In the genomic region with DNA sequence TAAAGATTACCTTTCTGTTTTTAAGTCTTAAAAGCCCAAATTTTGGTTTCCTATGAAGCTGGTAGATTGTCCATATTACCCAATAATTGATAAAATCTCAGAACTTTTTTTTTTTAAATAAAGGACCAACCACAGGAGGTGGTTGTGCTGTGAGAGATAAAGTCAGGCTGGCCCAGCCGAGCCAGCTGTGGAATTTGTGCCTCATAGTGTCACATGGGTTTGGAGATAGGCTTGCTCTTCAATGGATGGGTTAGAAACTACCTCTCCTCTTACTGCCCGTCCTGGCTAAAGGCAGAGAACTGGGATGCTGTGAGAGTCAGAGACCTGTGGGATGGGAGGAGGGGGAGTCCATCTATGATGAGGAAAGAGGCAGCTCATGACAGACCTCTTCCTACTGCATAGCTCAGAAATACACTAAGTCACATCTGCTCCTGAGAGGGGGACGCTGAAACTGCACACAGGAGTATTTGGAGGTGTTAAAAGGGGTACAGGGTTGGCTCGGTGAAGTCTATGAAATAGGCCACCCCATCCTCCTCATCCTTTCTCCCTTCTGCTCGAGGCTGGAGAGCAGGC, we compare ENCODE assay signal across 20 cellular contexts.
"Had no signal": no experiment of that assay in that cellular context is flagged by ENCODE, and none has a peak within 500 bp of the region (broad histone marks: within the 10 kb centered on the region; RNA-seq: fewer than 3 reads in every experiment).

No MANE protein-coding gene starts in this region.

- FAIRE-seq: bronchial epithelial cell, endothelial cell of umbilical vein had no signal

- H3K36me3 ChIP-seq: colonic mucosa, gastrocnemius medialis, upper lobe of right lung had no signal

- ATAC-seq: effector memory CD8-positive, alpha-beta T cell; gastrocnemius medialis; natural killer cell; upper lobe of right lung; WTC11 had no signal

- H3K4me3 ChIP-seq: colonic mucosa, dorsolateral prefrontal cortex, esophagus squamous epithelium, gastrocnemius medialis, upper lobe of right lung had no signal

- DNase-seq: activated CD4-positive, alpha-beta T cell treated with anti-CD3 and anti-CD28 coated beads, Interleukin-2, amount 50 U/mL, for 48 hours; activated CD8-positive, alpha-beta memory T cell treated with anti-CD3 and anti-CD28 coated beads, Interleukin-2, amount 50 U/mL, for 48 hours; activated effector memory CD4-positive, alpha-beta T cell treated with Interleukin-2 at 50 U/mL for 16 hours; activated naive CD4-positive, alpha-beta T cell treated with anti-CD3 and anti-CD28 coated beads, Interleukin-2, amount 10 ng/mL, durations not matched to agents 7 days and 5 days; activated T-cell treated with anti-CD3 and anti-CD28 coated beads, Interleukin-2, amount 50 U/mL, for 48 hours; amygdala; colonic mucosa; dorsolateral prefrontal cortex; effector memory CD8-positive, alpha-beta T cell; esophagus squamous epithelium; gastrocnemius medialis; hypothalamus; midbrain; natural killer cell; stimulated activated CD4-positive, alpha-beta T cell treated with anti-CD3 and anti-CD28 coated beads, Interleukin-4, amount 100 ng/mL, for 1 hour; stimulated activated naive CD4-positive, alpha-beta T cell treated with Interleukin-2 at 50 U/mL for 16 hours; upper lobe of right lung had no signal

- H3K9me3 ChIP-seq: colonic mucosa, esophagus squamous epithelium, gastrocnemius medialis, upper lobe of right lung had no signal

- H3K27ac ChIP-seq: colonic mucosa, dorsolateral prefrontal cortex, esophagus squamous epithelium, gastrocnemius medialis, upper lobe of right lung had no signal

- H3K4me1 ChIP-seq: colonic mucosa, gastrocnemius medialis had no signal

- H3K27me3 ChIP-seq: colonic mucosa, dorsolateral prefrontal cortex, esophagus squamous epithelium, gastrocnemius medialis, upper lobe of right lung had no signal
